Comparison of ENCODE assay signal across 10 cellular contexts in the genomic region with DNA sequence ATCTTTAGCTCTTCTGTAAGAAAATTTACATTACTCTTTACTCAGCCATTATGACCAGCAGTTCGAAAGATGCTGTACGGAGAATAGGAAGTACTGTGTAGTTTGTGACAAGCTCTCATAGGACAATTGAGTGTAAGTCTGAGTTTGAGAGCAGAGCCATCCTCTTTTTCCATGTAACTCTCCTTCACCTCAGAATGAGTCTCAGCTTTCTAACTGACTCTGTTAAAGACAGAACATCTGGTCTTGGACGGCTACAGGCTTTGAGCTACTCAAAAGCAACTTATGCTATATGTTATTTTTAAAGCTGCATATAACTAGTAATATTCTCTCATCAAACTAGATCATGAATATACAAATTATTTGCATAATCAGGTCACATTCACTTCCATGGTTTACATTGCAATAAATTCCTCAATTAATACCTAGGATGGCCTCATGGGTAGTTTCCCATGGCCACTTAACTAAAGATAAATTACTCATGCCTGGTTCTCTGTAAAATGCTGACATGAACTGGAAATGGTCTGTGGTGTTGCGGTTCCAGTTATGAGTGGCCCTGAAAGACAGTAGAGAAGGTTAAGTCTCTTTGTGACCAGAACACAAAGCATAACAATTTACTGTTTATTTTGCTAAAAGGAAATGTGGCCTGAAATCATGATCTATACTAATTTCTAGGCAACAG.
DNase-seq lines count a peak whose midpoint lies in the region; ATAC-seq, FAIRE-seq and TF ChIP-seq lines count a peak whose summit lies in the region.
"Had no signal": no experiment of that assay in that cellular context is flagged by ENCODE, and none has a peak within 500 bp of the region (broad histone marks: within the 10 kb centered on the region; RNA-seq: fewer than 3 reads in every experiment).

No MANE protein-coding gene starts in this region.

- DNase-seq in activated CD4-positive, alpha-beta T cell treated with anti-CD3 and anti-CD28 coated beads, Interleukin-2, amount 50 U/mL, for 48 hours: peak; percentile 2 to 12
- no peak for DNase-seq in activated CD4-positive, alpha-beta T cell treated with anti-CD3 and anti-CD28 coated beads for 1 hour
- DNase-seq in GM12878 (ENCODE audit: low read depth, low spot score): peak; percentile 61
- no peak for DNase-seq in nephron progenitor cell
- DNase-seq in NCI-H226: no peak
- DNase-seq: midbrain had no signal

- no peaks in the 10 kb centered on the region for H3K9me3 Mint-ChIP-seq in nephron progenitor cell

- H3K36me3 ChIP-seq in GM12878 (ENCODE audit: control insufficient read depth in 2 of 2, insufficient read depth in 2 of 2, low read length in 1 of 2): no peaks in the 10 kb centered on the region

- FAIRE-seq in GM12878 (lab: Jason Lieb, UNC): peak; percentile 81
- FAIRE-seq: endometrium had no signal

- no peaks in the 10 kb centered on the region; the same call in 2 of the 3 replicates for H3K9me3 ChIP-seq in GM12878 (replicated peaks; ENCODE audit: control insufficient read depth, insufficient read depth, low read length)

- no peak overlapping the region for H3K4me3 ChIP-seq in GM12878

- peaks cover 9% of the 10 kb centered on the region for H3K4me1 ChIP-seq in GM12878 (ENCODE audit: control insufficient read depth, insufficient read depth, low read length)

- H3K36me3 Mint-ChIP-seq in nephron progenitor cell (ENCODE audit: low read depth): no peaks in the 10 kb centered on the region

- H3K4me3 Mint-ChIP-seq in nephron progenitor cell: no peak overlapping the region

- under 1% methylated on average over 4 of the region's 4 CpGs for WGBS in GM12878 (ENCODE audit: insufficient coverage, insufficient replicate concordance, low lambda C conversion rate, missing lambda C conversion rate)

- SMC1A ChIA-PET in GM12878 (lab: Charles Lee; ENCODE audit: uncharacterized antibody, unreplicated experiment): interaction anchor here (1.3 kb wide), 1 partner anchor 119 kb away, joined by 3 read pairs; no protein-coding TSS in a partner anchor

- in situ Hi-C loops in GM12878 (cut with MboI): loop anchor here (25.0 kb wide), 1 partner anchor 395 kb away; a partner anchor contains a TSS

- ATAC-seq in GM21447 (IDR thresholded peaks at IDR 0.05; ENCODE audit: unreplicated experiment) (peak; percentile 84), HG03064 (IDR thresholded peaks at IDR 0.05; ENCODE audit: low read depth, unreplicated experiment) (peak; percentile 83), GM12878 (peak; percentile 97), SK-N-SH treated with all-trans-retinoic acid at 6 μM for 48 hours (no peak)

- intact Hi-C loops in GM12878 (cut with micrococcal nuclease; ENCODE audit: unreplicated experiment): loop anchor here (5.0 kb wide), 1 partner anchor 390 kb away; a partner anchor contains a TSS

- peak; percentile 20 to 93; a peak in 3 of 4 replicates for TF ChIP-seq EP300 in GM12878 (IDR thresholded peaks at IDR 0.05; ENCODE audit: borderline replicate concordance in 1 of 2, control insufficient read depth in 1 of 2, low read depth in 2 of 2, low read length in 2 of 2)

- H4K20me1 ChIP-seq in GM12878 (ENCODE audit: control insufficient read depth, insufficient read depth): no peaks in the 10 kb centered on the region

- POLR2A ChIA-PET in GM12878 (lab: Charles Lee): no interaction called here

- no peak for TF ChIP-seq CTCF in GM12878 (IDR thresholded peaks at IDR 0.05 in 2 of 3, conservative IDR thresholded peaks at IDR 0.05 in 1 of 3; ENCODE audit: control insufficient read depth in 2 of 3, extremely low read depth in 1 of 3, insufficient read depth in 1 of 3, low read depth in 3 of 3, low read length in 3 of 3)
- TF ChIP-seq CTCF in nephron progenitor cell (IDR thresholded peaks at IDR 0.05): no peak

- peak overlapping the region; percentile 50; the same call in 1 of the 2 replicates for H3K4me2 ChIP-seq in GM12878 (ENCODE audit: control insufficient read depth, insufficient read depth)

- H2AFZ ChIP-seq in GM12878 (ENCODE audit: control insufficient read depth, low read depth, low read length): no peak overlapping the region

- H3K79me2 ChIP-seq in GM12878 (ENCODE audit: control insufficient read depth, insufficient read depth, low read length): no peaks in the 10 kb centered on the region

- no peaks in the 10 kb centered on the region for H3K27me3 ChIP-seq in GM12878 (replicated peaks in 1 of 2; ENCODE audit: control insufficient read depth in 2 of 2, insufficient read depth in 2 of 2, low read length in 1 of 2)

- no peak overlapping the region for H3K27ac Mint-ChIP-seq in nephron progenitor cell

- RAD21 ChIA-PET in GM12878 (lab: Charles Lee; ENCODE audit: unreplicated experiment): no interaction called here

- H3K27ac ChIP-seq in GM12878 (ENCODE audit: control insufficient read depth, insufficient read depth): no peak overlapping the region

- no peaks in the 10 kb centered on the region for H3K27me3 Mint-ChIP-seq in nephron progenitor cell (ENCODE audit: low read depth, poor library complexity)

- CTCF ChIA-PET in GM12878 (lab: Yijun Ruan, JAX): interaction anchor here (1.2 kb wide), 1 partner anchor 14 kb away, joined by 4 read pairs; no protein-coding TSS in a partner anchor

- H3K4me1 Mint-ChIP-seq in nephron progenitor cell: peaks cover 10% of the 10 kb centered on the region

- BruUV-seq in GM12878 (replicated peaks; lab: Mats Ljungman, UMichigan): no TSS peak

- no peak for TF ChIP-seq RAD21 in GM12878 (IDR thresholded peaks at IDR 0.05; ENCODE audit: insufficient read depth, low read depth, low read length)

- no peak for TF ChIP-seq POLR2A in GM12878 (IDR thresholded peaks at IDR 0.05; ENCODE audit: low read depth, low read length)

- H3K9ac ChIP-seq in GM12878 (ENCODE audit: control insufficient read depth, insufficient read depth, low read length): no peak overlapping the region

TF ChIP-seq in GM12878, 131 proteins besides CTCF, POLR2A, EP300 and RAD21 (continues in another document):
- TF ChIP-seq CREM (IDR thresholded peaks at IDR 0.05; ENCODE audit: low read depth) (peak; percentile 90), IKZF1 (conservative IDR thresholded peaks at IDR 0.05) (peak; percentile 77), ATF3 (IDR thresholded peaks at IDR 0.05; ENCODE audit: borderline replicate concordance, extremely low read depth, low read depth, low read length) (no peak), MEF2B (IDR thresholded peaks at IDR 0.05; ENCODE audit: partially characterized antibody, poor library complexity, severe bottlenecking) (peak; percentile 56), MEF2A (IDR thresholded peaks at IDR 0.05; ENCODE audit: insufficient read depth, low read depth, low read length) (peak; percentile 81; the same call in 1 of the 2 replicates), CHD1 (IDR thresholded peaks at IDR 0.05; ENCODE audit: low read depth, low read length) (no peak), CBFB (IDR thresholded peaks at IDR 0.05; ENCODE audit: low read depth) (peak; percentile 98), SUZ12 (IDR thresholded peaks at IDR 0.05; ENCODE audit: unreplicated experiment) (no peak), TCF12 (IDR thresholded peaks at IDR 0.05; ENCODE audit: low read depth, low read length) (peak; percentile 55; the same call in 1 of the 2 replicates)

TF ChIP-seq in SK-N-SH treated with all-trans-retinoic acid at 6 μM for 48 hours, 23 proteins besides CTCF, POLR2A, EP300 and RAD21:
- TF ChIP-seq TCF4 (CRISPR knock-in tag; IDR thresholded peaks at IDR 0.05; ENCODE audit: borderline replicate concordance) (no peak), ZFP30 (CRISPR knock-in tag; IDR thresholded peaks at IDR 0.05) (no peak), BACH2 (CRISPR knock-in tag; IDR thresholded peaks at IDR 0.05; ENCODE audit: borderline replicate concordance) (no peak), ZFP3 (CRISPR knock-in tag; IDR thresholded peaks at IDR 0.05) (no peak), TOX (CRISPR knock-in tag; IDR thresholded peaks at IDR 0.05; ENCODE audit: borderline replicate concordance) (no peak), ISL1 (CRISPR knock-in tag; IDR thresholded peaks at IDR 0.05) (no peak), ZNF8 (CRISPR knock-in tag; IDR thresholded peaks at IDR 0.05) (no peak), ZC3H10 (CRISPR knock-in tag; IDR thresholded peaks at IDR 0.05) (no peak), ZNF70 (CRISPR knock-in tag; IDR thresholded peaks at IDR 0.05) (no peak), GLIS3 (CRISPR knock-in tag; IDR thresholded peaks at IDR 0.05) (no peak), PPARA (CRISPR knock-in tag; IDR thresholded peaks at IDR 0.05; ENCODE audit: borderline replicate concordance) (no peak), SNAI2 (CRISPR knock-in tag; IDR thresholded peaks at IDR 0.05) (no peak)
TF ChIP-seq in SK-N-SH treated with all-trans-retinoic acid at 6 μM for 48 hours: peak in this region for 0.

Comparison
In these comparisons a context has a peak if more than half of its experiments do, and no peak if none do; other contexts are left out.
1. DNase-seq: peak in activated CD4-positive, alpha-beta T cell treated with anti-CD3 and anti-CD28 coated beads, Interleukin-2, amount 50 U/mL, for 48 hours (2 of 2) and GM12878 (single experiment); none in activated CD4-positive, alpha-beta T cell treated with anti-CD3 and anti-CD28 coated beads for 1 hour (single experiment), nephron progenitor cell (single experiment) and NCI-H226 (single experiment).